ENCODE assay signal across 1 cellular context in the genomic region with DNA sequence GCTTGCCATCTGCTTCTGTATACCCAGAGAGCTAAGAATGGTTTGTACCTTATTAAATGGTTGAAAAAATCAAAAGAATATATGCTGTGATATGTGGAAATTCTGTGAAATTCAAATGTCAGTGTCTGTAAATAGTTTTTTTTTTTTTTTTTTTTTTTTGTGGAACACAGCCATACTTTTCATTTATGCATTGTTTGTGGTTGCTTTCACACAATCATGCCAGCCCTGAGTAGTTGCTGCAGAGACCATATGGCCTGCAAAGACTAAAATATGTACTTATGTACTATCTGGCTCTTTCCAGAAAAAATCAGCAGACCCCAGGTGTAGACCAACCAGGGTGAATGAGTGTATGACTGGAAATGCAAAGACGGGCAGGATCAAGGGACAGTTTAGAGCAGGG.
TF ChIP-seq lines count a peak whose summit lies in the region.

No MANE protein-coding gene starts in this region.

TF ChIP-seq in SK-N-SH treated with all-trans-retinoic acid at 6 μM for 48 hours, 23 proteins besides CTCF, POLR2A, EP300 and RAD21 (continued from another document):
- TF ChIP-seq, protein P1, sequence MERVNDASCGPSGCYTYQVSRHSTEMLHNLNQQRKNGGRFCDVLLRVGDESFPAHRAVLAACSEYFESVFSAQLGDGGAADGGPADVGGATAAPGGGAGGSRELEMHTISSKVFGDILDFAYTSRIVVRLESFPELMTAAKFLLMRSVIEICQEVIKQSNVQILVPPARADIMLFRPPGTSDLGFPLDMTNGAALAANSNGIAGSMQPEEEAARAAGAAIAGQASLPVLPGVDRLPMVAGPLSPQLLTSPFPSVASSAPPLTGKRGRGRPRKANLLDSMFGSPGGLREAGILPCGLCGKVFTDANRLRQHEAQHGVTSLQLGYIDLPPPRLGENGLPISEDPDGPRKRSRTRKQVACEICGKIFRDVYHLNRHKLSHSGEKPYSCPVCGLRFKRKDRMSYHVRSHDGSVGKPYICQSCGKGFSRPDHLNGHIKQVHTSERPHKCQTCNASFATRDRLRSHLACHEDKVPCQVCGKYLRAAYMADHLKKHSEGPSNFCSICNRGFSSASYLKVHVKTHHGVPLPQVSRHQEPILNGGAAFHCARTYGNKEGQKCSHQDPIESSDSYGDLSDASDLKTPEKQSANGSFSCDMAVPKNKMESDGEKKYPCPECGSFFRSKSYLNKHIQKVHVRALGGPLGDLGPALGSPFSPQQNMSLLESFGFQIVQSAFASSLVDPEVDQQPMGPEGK (CRISPR knock-in tag; IDR thresholded peaks at IDR 0.05; ENCODE audit: borderline replicate concordance): no peak
- TF ChIP-seq, protein P2, sequence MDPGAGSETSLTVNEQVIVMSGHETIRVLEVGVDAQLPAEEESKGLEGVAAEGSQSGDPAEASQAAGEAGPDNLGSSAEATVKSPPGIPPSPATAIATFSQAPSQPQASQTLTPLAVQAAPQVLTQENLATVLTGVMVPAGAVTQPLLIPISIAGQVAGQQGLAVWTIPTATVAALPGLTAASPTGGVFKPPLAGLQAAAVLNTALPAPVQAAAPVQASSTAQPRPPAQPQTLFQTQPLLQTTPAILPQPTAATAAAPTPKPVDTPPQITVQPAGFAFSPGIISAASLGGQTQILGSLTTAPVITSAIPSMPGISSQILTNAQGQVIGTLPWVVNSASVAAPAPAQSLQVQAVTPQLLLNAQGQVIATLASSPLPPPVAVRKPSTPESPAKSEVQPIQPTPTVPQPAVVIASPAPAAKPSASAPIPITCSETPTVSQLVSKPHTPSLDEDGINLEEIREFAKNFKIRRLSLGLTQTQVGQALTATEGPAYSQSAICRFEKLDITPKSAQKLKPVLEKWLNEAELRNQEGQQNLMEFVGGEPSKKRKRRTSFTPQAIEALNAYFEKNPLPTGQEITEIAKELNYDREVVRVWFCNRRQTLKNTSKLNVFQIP (CRISPR knock-in tag; IDR thresholded peaks at IDR 0.05; ENCODE audit: borderline replicate concordance, low read depth): no peak
- no peak for TF ChIP-seq SNAI2 (CRISPR knock-in tag; IDR thresholded peaks at IDR 0.05)
- TF ChIP-seq ZNF70 (CRISPR knock-in tag; IDR thresholded peaks at IDR 0.05): no peak
